21 cellular contexts compared by ENCODE assay signal in the genomic region with DNA sequence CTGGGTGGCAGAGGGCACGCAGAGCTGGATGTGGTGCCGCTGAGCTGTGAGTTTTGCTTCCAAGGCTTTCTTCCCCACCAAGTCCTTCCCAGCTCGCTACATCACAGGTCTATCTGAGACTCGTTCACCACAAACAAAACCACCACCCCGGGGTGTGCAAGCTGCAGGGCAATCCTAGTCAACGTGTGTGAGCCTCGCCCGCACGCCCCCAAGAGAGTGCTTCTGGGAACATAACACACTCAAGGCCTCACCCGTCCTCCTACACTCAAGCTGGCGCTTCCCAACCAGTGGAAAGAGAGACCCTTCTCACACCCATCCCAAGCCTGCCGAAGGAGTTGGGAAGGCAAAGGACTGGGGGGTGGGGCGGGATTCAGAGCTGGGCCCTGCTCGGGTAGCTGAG. TPM values are rescaled to one million over a fixed set of nuclear protein-coding genes. Genes with fewer than 3 reads are reported as not detected.
A peak's percentile ranks its signal among the peaks of the same experiment; 100 is the strongest.
DNase-seq lines count a peak whose midpoint lies in the region; ATAC-seq, FAIRE-seq and TF ChIP-seq lines count a peak whose summit lies in the region.
"Had no signal": no experiment of that assay in that cellular context is flagged by ENCODE, and none has a peak within 500 bp of the region (broad histone marks: within the 10 kb centered on the region; RNA-seq: fewer than 3 reads in every experiment).

No MANE protein-coding gene starts in this region.

- WGBS in GM12878 (ENCODE audit: insufficient coverage, insufficient replicate concordance, low lambda C conversion rate, missing lambda C conversion rate): 92% methylated on average over 14 of the region's 14 CpGs

- SMC1A ChIA-PET in GM12878 (lab: Charles Lee; ENCODE audit: uncharacterized antibody, unreplicated experiment): no interaction called here

- H3K27me3 ChIP-seq in BLaER1 (no peaks in the 10 kb centered on the region), GM12878 (replicated peaks in 1 of 2; ENCODE audit: control insufficient read depth in 2 of 2, insufficient read depth in 2 of 2, low read length in 1 of 2) (no peaks in the 10 kb centered on the region)
- H3K27me3 ChIP-seq: BE2C had no signal

- no peak for DNase-seq in GM12878 (ENCODE audit: low read depth, low spot score)
- peak in 41 of 42 donors; percentile 38 to 91 (median 70) for DNase-seq in head of caudate nucleus
- DNase-seq in cerebellum (ENCODE audit: low spot score): no peak
- DNase-seq in NCI-H1417 (lab: John Stamatoyannopoulos, UW): no peak
- DNase-seq in effector CD4-positive, alpha-beta T cell: no peak
- DNase-seq: ACHN; BE2C; Caco-2; CD4-positive, alpha-beta T cell; H7 had no signal

- no TSS peak for BruUV-seq in GM12878 (replicated peaks; lab: Mats Ljungman, UMichigan)

- TF ChIP-seq CTCF in HEK293 (tag by site-specific recombination; IDR thresholded peaks at IDR 0.05): no peak
- TF ChIP-seq CTCF in GM12878 (IDR thresholded peaks at IDR 0.05 in 2 of 3, conservative IDR thresholded peaks at IDR 0.05 in 1 of 3; ENCODE audit: control insufficient read depth in 2 of 3, extremely low read depth in 1 of 3, insufficient read depth in 1 of 3, low read depth in 3 of 3, low read length in 3 of 3): no peak

- CTCF ChIA-PET in HEK293 (lab: Yijun Ruan, JAX): interaction anchor here (1.2 to 5.1 kb wide), 3 partner anchors 12 to 50 kb away, joined by 4 to 23 read pairs (median 8); a partner anchor contains a TSS
- CTCF ChIA-PET in GM12878 (lab: Yijun Ruan, JAX): interaction anchor here (0.9 kb wide), 1 partner anchor 11 kb away, joined by 3 read pairs; no protein-coding TSS in a partner anchor

- no peak for TF ChIP-seq POLR2A in GM12878 (IDR thresholded peaks at IDR 0.05; ENCODE audit: low read depth, low read length)

- H2AFZ ChIP-seq in GM12878 (ENCODE audit: control insufficient read depth, low read depth, low read length): no peak overlapping the region
- H2AFZ ChIP-seq: GM23338 had no signal

- H3K4me2 ChIP-seq in BLaER1 (no peak overlapping the region), GM12878 (ENCODE audit: control insufficient read depth, insufficient read depth) (no peak overlapping the region)
- H3K4me2 ChIP-seq: GM23338 had no signal

- H3K36me3 ChIP-seq in BLaER1: peaks cover 99% of the 10 kb centered on the region
- H3K36me3 ChIP-seq in HEK293 (ENCODE audit: control insufficient read depth in 2 of 2, insufficient read depth in 1 of 2, low read length in 2 of 2): peaks cover 16 to 92% of the 10 kb centered on the region in 2 experiments
- peaks cover 16 to 30% of the 10 kb centered on the region in 2 experiments; a peak in 3 of 4 replicates for H3K36me3 ChIP-seq in GM12878 (ENCODE audit: control insufficient read depth in 2 of 2, insufficient read depth in 2 of 2, low read length in 1 of 2)

- H3K4me1 ChIP-seq in BLaER1: peaks cover 14% of the 10 kb centered on the region
- no peaks in the 10 kb centered on the region for H3K4me1 ChIP-seq in HEK293 (ENCODE audit: control insufficient read depth, insufficient read depth, low read length)
- no peaks in the 10 kb centered on the region for H3K4me1 ChIP-seq in GM12878 (ENCODE audit: control insufficient read depth, insufficient read depth, low read length)
- H3K4me1 ChIP-seq: BE2C, Caco-2 had no signal

- in situ Hi-C loops in GM12878 (cut with MboI): no loop called here

- POLR2A ChIA-PET in HEK293 (lab: Yijun Ruan, JAX): interaction anchor here (0.6 to 2.0 kb wide), 5 partner anchors 8 to 266 kb away, joined by 3 to 8 read pairs (median 4); no protein-coding TSS in a partner anchor
- POLR2A ChIA-PET in GM12878 (lab: Charles Lee): interaction anchor here (1.0 kb wide), 1 partner anchor 15 kb away, joined by 4 read pairs; no protein-coding TSS in a partner anchor

- no peaks in the 10 kb centered on the region for H3K9me3 ChIP-seq in BLaER1
- H3K9me3 ChIP-seq in HEK293 (ENCODE audit: control insufficient read depth, insufficient read depth, low read depth, low read length): no peaks in the 10 kb centered on the region
- H3K9me3 ChIP-seq in GM12878 (replicated peaks; ENCODE audit: control insufficient read depth, insufficient read depth, low read length): no peaks in the 10 kb centered on the region
- H3K9me3 ChIP-seq: BE2C, Caco-2 had no signal

- no peak for TF ChIP-seq RAD21 in GM12878 (IDR thresholded peaks at IDR 0.05; ENCODE audit: insufficient read depth, low read depth, low read length)

- ATAC-seq in GM12878: no peak
- ATAC-seq in HG03135 (IDR thresholded peaks at IDR 0.05; ENCODE audit: unreplicated experiment): no peak
- ATAC-seq: GM23338, HCT116 had no signal

- RAD21 ChIA-PET in GM12878 (lab: Charles Lee; ENCODE audit: unreplicated experiment): no interaction called here

- intact Hi-C loops in GM12878 (cut with micrococcal nuclease; ENCODE audit: unreplicated experiment): no loop called here
- intact Hi-C loops in head of caudate nucleus (cut with DNase I): no loop called here

- H3K4me3 ChIP-seq in BLaER1 (no peak overlapping the region), HEK293 (ENCODE audit: low read depth, low read length) (no peak overlapping the region), GM12878 (no peak overlapping the region)
- H3K4me3 ChIP-seq: GM23338 had no signal

- H3K79me2 ChIP-seq in GM12878 (ENCODE audit: control insufficient read depth, insufficient read depth, low read length): no peaks in the 10 kb centered on the region

- FAIRE-seq in GM12878 (lab: Jason Lieb, UNC): no peak
- FAIRE-seq: A204.1, D721Med, G401.6, GM12892, GM18507 had no signal

- no peak for TF ChIP-seq EP300 in GM12878 (IDR thresholded peaks at IDR 0.05; ENCODE audit: borderline replicate concordance in 1 of 2, control insufficient read depth in 1 of 2, low read depth in 2 of 2, low read length in 2 of 2)

- H3K27ac ChIP-seq in BLaER1 (no peak overlapping the region), HEK293 (ENCODE audit: extremely low read depth, low read depth, low read length) (no peak overlapping the region), GM12878 (ENCODE audit: control insufficient read depth, insufficient read depth) (no peak overlapping the region)
- H3K27ac ChIP-seq: C4-2B had no signal

- H3K9ac ChIP-seq in BLaER1: 0 out of 2 replicates have a peak overlapping the region, but pooled peaks have one; percentile 47
- H3K9ac ChIP-seq in GM12878 (ENCODE audit: control insufficient read depth, insufficient read depth, low read length): no peak overlapping the region

- peaks cover 62% of the 10 kb centered on the region for H4K20me1 ChIP-seq in BLaER1
- H4K20me1 ChIP-seq in GM12878 (ENCODE audit: control insufficient read depth, insufficient read depth): no peaks in the 10 kb centered on the region

RNA-seq across cellular contexts. Expression of a gene that starts 10.6 kb away (rescaled TPM):
- total RNA-seq in GM12878 (2013; cell fraction: nucleolus; rRNA removed): 20.6 and 25.5 TPM in 2 replicates
- total RNA-seq in GM12878 (2014; rRNA removed) (7.7 and 8.8 TPM in 2 replicates), GM12878 (2014; rRNA removed; fragmentation: Illumina TruSeq; extraction: Trizol) (5.1 and 5.2 TPM in 2 replicates), GM12878 (2021) (16.4 and 19.8 TPM in 2 replicates), cerebellum (6.3 TPM)
- 3.1 TPM for polyA plus RNA-seq in GM12878 (2011; ENCODE audit: low read depth)
- polyA plus RNA-seq in GM12878 (2011; rRNA removed) (2.4 and 3.5 TPM in 2 replicates), GM12878 (2014; fragmentation: Illumina TruSeq; extraction: Trizol) (7.1 and 8.7 TPM in 2 replicates), GM12878 (2014; fragmentation: Nextera tagmentation; extraction: Ambion mirVana) (under 1 TPM; 0.42 to 0.43 TPM), GM12878 (2014; rRNA removed) (16.9 and 18.1 TPM in 2 replicates), GM12878 (2016; fragmentation: Nextera tagmentation; extraction: Ambion mirVana) (1 to 10 TPM; 6.8 to 7.2 TPM)
- 3.4 and 5.5 TPM in 2 replicates for polyA plus RNA-seq in GM12878 (2011; cell fraction: cytosol; rRNA removed)
- 21.4 and 37.3 TPM in 2 replicates for polyA plus RNA-seq in GM12878 (2011; cell fraction: nucleus; rRNA removed)
- 8.0 and 10.3 TPM in 2 replicates for polyA plus RNA-seq in GM12878 (2012)
- 2.6 and 3.9 TPM in 2 replicates for polyA minus RNA-seq in GM12878 (2011; rRNA and poly(A)+ RNA removed)
- polyA minus RNA-seq in GM12878 (2011; cell fraction: cytosol; rRNA and poly(A)+ RNA removed): 2.4 and 2.7 TPM in 2 replicates
- 4.5 and 7.1 TPM in 2 replicates for polyA minus RNA-seq in GM12878 (2011; cell fraction: nucleus; rRNA and poly(A)+ RNA removed)

RNA-seq across cellular contexts. Expression of a gene that starts 15.9 kb away (rescaled TPM):
- 35.2 and 40.5 TPM in 2 replicates for total RNA-seq in GM12878 (2013; cell fraction: nucleolus; rRNA removed)
- 1.9 and 2.2 TPM in 2 replicates for total RNA-seq in GM12878 (2014; rRNA removed)
- total RNA-seq in GM12878 (2014; rRNA removed; fragmentation: Illumina TruSeq; extraction: Trizol): 0.55 and 0.58 TPM in 2 replicates
- 2.4 and 2.6 TPM in 2 replicates for total RNA-seq in GM12878 (2021)
- 0.59 TPM for polyA plus RNA-seq in GM12878 (2011; ENCODE audit: low read depth)
- 1.9 and 4.9 TPM in 2 replicates for polyA plus RNA-seq in GM12878 (2011; rRNA removed)
- 5.3 and 9.1 TPM in 2 replicates for polyA plus RNA-seq in GM12878 (2011; cell fraction: cytosol; rRNA removed)
- 80.5 and 97.8 TPM in 2 replicates for polyA plus RNA-seq in GM12878 (2011; cell fraction: nucleus; rRNA removed)
- polyA plus RNA-seq in GM12878 (2012): 2.7 and 2.9 TPM in 2 replicates
- 0.34 TPM in 1 of 2 replicates, not detected in the other for polyA plus RNA-seq in GM12878 (2014; fragmentation: Illumina TruSeq; extraction: Trizol)
- under 1 TPM in 1 of 2 experiments, not detected in 1; 0.11 TPM for polyA plus RNA-seq in GM12878 (2014; fragmentation: Nextera tagmentation; extraction: Ambion mirVana)
- 1.6 and 2.1 TPM in 2 replicates for polyA plus RNA-seq in GM12878 (2014; rRNA removed)
- polyA plus RNA-seq in GM12878 (2016; fragmentation: Nextera tagmentation; extraction: Ambion mirVana): 1 to 10 TPM; 1.8 to 2.2 TPM
- 3.6 and 6.7 TPM in 2 replicates for polyA minus RNA-seq in GM12878 (2011; rRNA and poly(A)+ RNA removed)
- 2.4 and 2.8 TPM in 2 replicates for polyA minus RNA-seq in GM12878 (2011; cell fraction: cytosol; rRNA and poly(A)+ RNA removed)
- polyA minus RNA-seq in GM12878 (2011; cell fraction: nucleus; rRNA and poly(A)+ RNA removed): 10.4 and 18.9 TPM in 2 replicates
- 1.9 TPM for total RNA-seq in cerebellum

RNA-seq across cellular contexts. Expression of a gene that starts 21.0 kb away (rescaled TPM):
- total RNA-seq in GM12878 (2013; cell fraction: nucleolus; rRNA removed): 55.0 and 60.4 TPM in 2 replicates
- total RNA-seq in GM12878 (2014; rRNA removed) (58.4 and 61.2 TPM in 2 replicates), GM12878 (2014; rRNA removed; fragmentation: Illumina TruSeq; extraction: Trizol) (35.5 and 38.4 TPM in 2 replicates), GM12878 (2021) (75.4 and 81.7 TPM in 2 replicates), cerebellum (18.3 TPM)
- polyA plus RNA-seq in GM12878 (2011; ENCODE audit: low read depth): 17.1 TPM
- polyA plus RNA-seq in GM12878 (2011; rRNA removed) (47.7 and 55.4 TPM in 2 replicates), GM12878 (2014; fragmentation: Illumina TruSeq; extraction: Trizol) (19.0 and 43.7 TPM in 2 replicates), GM12878 (2014; fragmentation: Nextera tagmentation; extraction: Ambion mirVana) (10 to 100 TPM in 1 of 2 experiments, 1 to 10 TPM in 1; 8.2 to 20.4 TPM), GM12878 (2014; rRNA removed) (96.4 and 105 TPM in 2 replicates), GM12878 (2016; fragmentation: Nextera tagmentation; extraction: Ambion mirVana) (10 to 100 TPM; 10.5 to 14.9 TPM)
- 41.9 and 53.8 TPM in 2 replicates for polyA plus RNA-seq in GM12878 (2011; cell fraction: cytosol; rRNA removed)
- polyA plus RNA-seq in GM12878 (2011; cell fraction: nucleus; rRNA removed): 296 and 320 TPM in 2 replicates
- polyA plus RNA-seq in GM12878 (2012): 32.2 and 42.4 TPM in 2 replicates
- 15.0 and 45.6 TPM in 2 replicates for polyA minus RNA-seq in GM12878 (2011; rRNA and poly(A)+ RNA removed)
- 24.7 and 29.1 TPM in 2 replicates for polyA minus RNA-seq in GM12878 (2011; cell fraction: cytosol; rRNA and poly(A)+ RNA removed)
- polyA minus RNA-seq in GM12878 (2011; cell fraction: nucleus; rRNA and poly(A)+ RNA removed): 50.2 and 69.5 TPM in 2 replicates

RNA-seq across cellular contexts. Expression of a gene that starts 21.1 kb away (rescaled TPM):
- total RNA-seq in GM12878 (2013; cell fraction: nucleolus; rRNA removed): 64.9 and 75.3 TPM in 2 replicates
- 61.7 and 67.9 TPM in 2 replicates for total RNA-seq in GM12878 (2014; rRNA removed)
- total RNA-seq in GM12878 (2014; rRNA removed; fragmentation: Illumina TruSeq; extraction: Trizol): 40.8 and 47.3 TPM in 2 replicates
- 85.9 and 89.8 TPM in 2 replicates for total RNA-seq in GM12878 (2021)
- polyA plus RNA-seq in GM12878 (2011; ENCODE audit: low read depth): 37.1 TPM
- 80.3 and 82.5 TPM in 2 replicates for polyA plus RNA-seq in GM12878 (2011; rRNA removed)
- 70.0 and 94.3 TPM in 2 replicates for polyA plus RNA-seq in GM12878 (2011; cell fraction: cytosol; rRNA removed)
- 268 and 279 TPM in 2 replicates for polyA plus RNA-seq in GM12878 (2011; cell fraction: nucleus; rRNA removed)
- polyA plus RNA-seq in GM12878 (2012): 78.5 and 91.3 TPM in 2 replicates
- 63.1 and 69.0 TPM in 2 replicates for polyA plus RNA-seq in GM12878 (2014; fragmentation: Illumina TruSeq; extraction: Trizol)
- polyA plus RNA-seq in GM12878 (2014; fragmentation: Nextera tagmentation; extraction: Ambion mirVana): 10 to 100 TPM in 1 of 2 experiments, 1 to 10 TPM in 1; 8.1 to 12.3 TPM
- 90.0 and 93.0 TPM in 2 replicates for polyA plus RNA-seq in GM12878 (2014; rRNA removed)
- 100 to 1,000 TPM; 123 to 137 TPM for polyA plus RNA-seq in GM12878 (2016; fragmentation: Nextera tagmentation; extraction: Ambion mirVana)
- 50.8 and 53.6 TPM in 2 replicates for polyA minus RNA-seq in GM12878 (2011; rRNA and poly(A)+ RNA removed)
- 13.8 and 16.0 TPM in 2 replicates for polyA minus RNA-seq in GM12878 (2011; cell fraction: cytosol; rRNA and poly(A)+ RNA removed)
- 46.1 and 51.3 TPM in 2 replicates for polyA minus RNA-seq in GM12878 (2011; cell fraction: nucleus; rRNA and poly(A)+ RNA removed)
- total RNA-seq in cerebellum: 20.8 TPM

RNA-seq across cellular contexts. Expression of a gene that starts 25.9 kb away (rescaled TPM):
- 3.0 and 4.6 TPM in 2 replicates for total RNA-seq in GM12878 (2013; cell fraction: nucleolus; rRNA removed)
- total RNA-seq in GM12878 (2014; rRNA removed) (18.1 and 29.7 TPM in 2 replicates), GM12878 (2014; rRNA removed; fragmentation: Illumina TruSeq; extraction: Trizol) (4.6 and 4.8 TPM in 2 replicates), GM12878 (2021) (23.5 and 26.1 TPM in 2 replicates), cerebellum (6.5 TPM)
- 3.2 TPM for polyA plus RNA-seq in GM12878 (2011; ENCODE audit: low read depth)
- polyA plus RNA-seq in GM12878 (2011; rRNA removed) (1.2 and 3.8 TPM in 2 replicates), GM12878 (2014; fragmentation: Illumina TruSeq; extraction: Trizol) (0.66 TPM in 1 of 2 replicates, not detected in the other), GM12878 (2014; fragmentation: Nextera tagmentation; extraction: Ambion mirVana) (1 to 10 TPM in 1 of 2 experiments, not detected in 1; 1.5 TPM), GM12878 (2014; rRNA removed) (23.8 and 26.3 TPM in 2 replicates), GM12878 (2016; fragmentation: Nextera tagmentation; extraction: Ambion mirVana) (10 to 100 TPM; 14.7 to 25.8 TPM)
- 5.9 and 8.6 TPM in 2 replicates for polyA plus RNA-seq in GM12878 (2011; cell fraction: cytosol; rRNA removed)
- polyA plus RNA-seq in GM12878 (2011; cell fraction: nucleus; rRNA removed): 6.3 and 9.4 TPM in 2 replicates
- 7.6 and 11.2 TPM in 2 replicates for polyA plus RNA-seq in GM12878 (2012)
- polyA minus RNA-seq in GM12878 (2011; rRNA and poly(A)+ RNA removed): 0.29 and 0.82 TPM in 2 replicates
- polyA minus RNA-seq in GM12878 (2011; cell fraction: cytosol; rRNA and poly(A)+ RNA removed): 1.2 and 3.7 TPM in 2 replicates
- 3.3 and 7.7 TPM in 2 replicates for polyA minus RNA-seq in GM12878 (2011; cell fraction: nucleus; rRNA and poly(A)+ RNA removed)

Comparison
In these comparisons a context has a peak if more than half of its experiments do, and no peak if none do; other contexts are left out.
1. DNase-seq: peak in head of caudate nucleus (41 of 42); none in GM12878 (single experiment), cerebellum (single experiment), NCI-H1417 (0 of 3) and effector CD4-positive, alpha-beta T cell (single experiment).